ENCODE assay signal across 12 cellular contexts in the genomic region with DNA sequence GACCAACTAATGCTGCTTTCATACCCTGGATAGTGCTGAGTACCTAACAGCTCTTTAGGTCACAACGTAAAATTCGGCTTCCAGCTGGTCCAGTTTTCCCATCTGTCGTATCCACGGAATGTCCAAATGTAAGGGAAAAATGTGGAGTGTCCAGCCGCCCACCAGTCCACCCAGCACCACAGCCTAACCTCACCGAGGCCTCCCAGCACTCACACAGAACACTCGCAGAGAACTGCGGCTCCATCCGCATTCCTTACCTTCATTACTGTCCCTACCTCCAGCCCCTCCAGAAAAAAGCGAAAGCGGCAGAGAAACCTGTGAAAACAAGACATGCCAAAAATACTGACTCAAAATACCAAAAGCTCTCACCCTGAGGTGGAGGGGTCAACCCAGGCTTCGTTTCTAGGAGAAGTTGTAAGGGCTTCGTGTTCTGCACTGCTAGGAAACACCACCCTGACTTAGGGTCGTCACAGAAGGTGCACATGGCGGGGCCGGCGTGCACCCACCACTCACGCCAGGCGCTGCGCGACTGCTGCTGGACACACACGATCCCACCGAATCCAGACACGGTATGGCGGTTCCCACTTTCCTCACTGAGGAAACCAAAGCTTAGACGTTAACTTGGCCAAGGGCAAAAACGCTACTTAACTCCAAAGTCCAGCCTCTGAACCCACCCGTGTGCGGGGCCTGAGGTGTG.
A peak's percentile ranks its signal among the peaks of the same experiment; 100 is the strongest.
DNase-seq lines count a peak whose midpoint lies in the region; ATAC-seq and TF ChIP-seq lines count a peak whose summit lies in the region.
"Had no signal": no experiment of that assay in that cellular context is flagged by ENCODE, and none has a peak within 500 bp of the region (broad histone marks: within the 10 kb centered on the region; RNA-seq: fewer than 3 reads in every experiment).

No MANE protein-coding gene starts in this region.

- peak overlapping the region in 3 of 5 donors; percentile 33 to 94 (median 89) for H3K27ac ChIP-seq in adrenal gland
- peak overlapping the region in 2 of 3 donors; percentile 67 to 89 for H3K27ac ChIP-seq in right lobe of liver
- peak overlapping the region; percentile 81 for H3K27ac ChIP-seq in skeletal muscle tissue (ENCODE audit: low read depth, low read length)

- H3K9me3 Mint-ChIP-seq in Caco-2 (ENCODE audit: unreplicated experiment), result no peaks in the 10 kb centered on the region
- H3K9me3 Mint-ChIP-seq: activated naive CD4-positive, alpha-beta T cell treated with anti-CD3 and anti-CD28 coated beads, Interleukin-2, amount 50 U/mL, for 24 hours; T-helper 2 cell treated with Interferon-gamma antibody and Interleukin-4, amounts not matched to agents 5 μg/mL and 100 μg/mL, for 36 hours had no signal

- peaks cover 31% of the 10 kb centered on the region for H3K4me1 Mint-ChIP-seq in Caco-2 (ENCODE audit: low read depth, unreplicated experiment)

- H3K4me3 Mint-ChIP-seq in Caco-2 (ENCODE audit: unreplicated experiment), result no peak overlapping the region
- H3K4me3 Mint-ChIP-seq: activated naive CD4-positive, alpha-beta T cell treated with anti-CD3 and anti-CD28 coated beads, Interleukin-2, amount 50 U/mL, for 24 hours; T-helper 2 cell treated with Interferon-gamma antibody and Interleukin-4, amounts not matched to agents 5 μg/mL and 100 μg/mL, for 36 hours had no signal

- H3K9ac ChIP-seq in skeletal muscle tissue (ENCODE audit: low read depth in 1 of 3, low read length in 3 of 3), result peak overlapping the region in 1 of 3 donors; percentile 72

- intact Hi-C loops in Caco-2 (cut with micrococcal nuclease; ENCODE audit: unreplicated experiment) (loop anchor here (5.0 kb wide), 1 partner anchor 70 kb away; no protein-coding TSS in a partner anchor), adrenal gland (cut with DNase I) (no loop called here), right lobe of liver (cut with DNase I) (no loop called here)

- TF ChIP-seq CTCF in Caco-2 (IDR thresholded peaks at IDR 0.05; ENCODE audit: insufficient read depth in 1 of 2, low read depth in 1 of 2, low read length in 1 of 2, severe bottlenecking in 1 of 2, unreplicated experiment in 1 of 2) (no peak), adrenal gland (IDR thresholded peaks at IDR 0.05) (no peak), right lobe of liver (IDR thresholded peaks at IDR 0.05) (no peak)

- DNase-seq in Caco-2 (no peak), adrenal gland (peak in 1 of 7 donors; percentile 48), right lobe of liver (no peak), NCI-H446 (lab: John Stamatoyannopoulos, UW) (no peak), 8988T (no peak), DMS53 treated with DMSO at 0.1 percent for 48 hours (lab: John Stamatoyannopoulos, UW; ENCODE audit: unreplicated experiment) (no peak)
- DNase-seq: foreskin melanocyte had no signal

- BruUV-seq in Caco-2 (replicated peaks; lab: Mats Ljungman, UMichigan), result no TSS peak

- no peaks in the 10 kb centered on the region for H3K27me3 Mint-ChIP-seq in Caco-2 (ENCODE audit: insufficient read depth, unreplicated experiment)
- H3K27me3 Mint-ChIP-seq: activated naive CD4-positive, alpha-beta T cell treated with anti-CD3 and anti-CD28 coated beads, Interleukin-2, amount 50 U/mL, for 24 hours had no signal

- TF ChIP-seq POLR2A in adrenal gland (IDR thresholded peaks at IDR 0.05), result no peak
- TF ChIP-seq POLR2A in right lobe of liver (IDR thresholded peaks at IDR 0.05), result no peak

- POLR2A ChIA-PET in Caco-2 (lab: Charles Lee), result no interaction called here

- WGBS in adrenal gland, 4 donors, result 92 to 96% (median 94%) methylated on average over 23 to 29 of the region's 29 CpGs
- 95% methylated on average over 22 of the region's 29 CpGs for WGBS in right lobe of liver (ENCODE audit: insufficient coverage, low coverage, low lambda C conversion rate, missing lambda C conversion rate)

- H3K9me3 ChIP-seq in Caco-2, result no peaks in the 10 kb centered on the region
- H3K9me3 ChIP-seq in adrenal gland (replicated peaks in 1 of 3), result no peaks in the 10 kb centered on the region
- H3K9me3 ChIP-seq in right lobe of liver, result no peaks in the 10 kb centered on the region
- H3K9me3 ChIP-seq in skeletal muscle tissue (ENCODE audit: control insufficient read depth in 3 of 3, low read length in 3 of 3), result no peaks in the 10 kb centered on the region
- H3K9me3 ChIP-seq: MG63 had no signal

- CTCF ChIA-PET in Caco-2 (lab: Charles Lee), result no interaction called here

- H3K4me1 ChIP-seq in Caco-2 (peaks cover 20% of the 10 kb centered on the region), adrenal gland (replicated peaks in 1 of 2) (peaks cover 32 to 61% of the 10 kb centered on the region in 2 donors), right lobe of liver (no peaks in the 10 kb centered on the region), skeletal muscle tissue (ENCODE audit: control insufficient read depth in 3 of 3, insufficient read depth in 3 of 3, low read length in 3 of 3) (peaks cover 60 to 64% (median 63%) of the 10 kb centered on the region in 3 donors)

- ATAC-seq in right lobe of liver (no peak), HG02588 (IDR thresholded peaks at IDR 0.05; ENCODE audit: unreplicated experiment) (no peak)

- no peaks in the 10 kb centered on the region for H3K27me3 ChIP-seq in Caco-2 (replicated peaks; ENCODE audit: control insufficient read depth, insufficient read depth, low read length)
- H3K27me3 ChIP-seq in adrenal gland, result no peaks in the 10 kb centered on the region
- H3K27me3 ChIP-seq in right lobe of liver, result no peaks in the 10 kb centered on the region
- H3K27me3 ChIP-seq in skeletal muscle tissue (ENCODE audit: control insufficient read depth in 3 of 3, insufficient read depth in 3 of 3, low read length in 3 of 3), result no peaks in the 10 kb centered on the region
- H3K27me3 ChIP-seq: MG63 had no signal

- H3K36me3 Mint-ChIP-seq in Caco-2 (ENCODE audit: insufficient read depth, unreplicated experiment), result peaks cover 46% of the 10 kb centered on the region

- H3K27ac Mint-ChIP-seq in Caco-2 (ENCODE audit: unreplicated experiment), result peak overlapping the region; percentile 19
- H3K27ac Mint-ChIP-seq: activated naive CD4-positive, alpha-beta T cell treated with anti-CD3 and anti-CD28 coated beads, Interleukin-2, amount 50 U/mL, for 24 hours; T-helper 2 cell treated with Interferon-gamma antibody and Interleukin-4, amounts not matched to agents 5 μg/mL and 100 μg/mL, for 36 hours had no signal

- H3K4me3 ChIP-seq in Caco-2 (ENCODE audit: low read depth, low read length) (no peak overlapping the region), adrenal gland (no peak overlapping the region), right lobe of liver (no peak overlapping the region), skeletal muscle tissue (ENCODE audit: low read length in 3 of 3) (peak overlapping the region in 1 of 3 donors; percentile 52)
- H3K4me3 ChIP-seq: MG63 had no signal

- H3K36me3 ChIP-seq in Caco-2 (ENCODE audit: control insufficient read depth, insufficient read depth, low read length) (no peaks in the 10 kb centered on the region), adrenal gland (replicated peaks in 1 of 2) (no peaks in the 10 kb centered on the region), right lobe of liver (no peaks in the 10 kb centered on the region), skeletal muscle tissue (ENCODE audit: control insufficient read depth in 3 of 3, insufficient read depth in 3 of 3, low read length in 3 of 3) (no peaks in the 10 kb centered on the region)
